Comparison of ENCODE assay signal across 9 cellular contexts in the genomic region with DNA sequence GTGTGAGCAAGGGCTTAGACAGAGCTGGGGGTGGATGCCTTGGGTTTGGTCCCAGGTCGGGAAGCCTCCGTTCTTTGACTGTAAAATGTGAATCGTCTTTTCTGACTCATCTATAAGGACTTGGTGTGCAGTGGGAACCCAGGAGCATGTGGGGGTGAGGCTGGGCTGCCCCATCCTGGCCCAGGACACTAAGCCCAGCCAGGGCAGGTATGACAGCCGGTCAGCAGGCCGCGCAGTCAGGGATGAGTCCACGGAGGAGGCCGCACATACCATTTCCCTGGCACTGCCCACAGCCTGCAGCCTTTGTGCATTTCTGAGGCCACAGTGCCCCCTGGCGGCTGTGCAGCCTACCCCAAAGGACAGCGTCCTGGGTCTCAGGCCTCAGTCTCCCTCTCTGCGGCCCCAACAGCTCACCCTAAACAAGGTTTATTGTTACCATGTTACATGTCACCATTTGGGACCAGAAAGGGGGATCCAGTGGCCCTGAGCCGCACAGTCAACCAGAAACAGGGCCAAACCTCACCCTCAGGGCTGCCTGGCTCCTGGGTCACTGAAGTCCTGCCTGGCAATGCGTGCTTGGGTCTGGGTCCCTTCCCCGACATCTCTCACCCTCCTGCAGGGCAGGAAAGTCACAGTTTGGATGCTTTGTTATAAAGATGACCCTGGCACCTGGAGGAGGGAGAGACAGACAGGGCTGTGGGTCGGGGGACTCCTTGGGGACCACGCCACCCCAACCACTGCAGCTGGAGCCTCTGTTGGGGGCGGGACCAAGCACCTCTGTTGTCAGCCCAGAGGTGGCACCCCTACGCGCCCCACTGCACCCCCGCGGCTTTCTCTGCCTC. TPM values are rescaled to one million over a fixed set of nuclear protein-coding genes. Genes with fewer than 3 reads are reported as not detected.
A peak's percentile ranks its signal among the peaks of the same experiment; 100 is the strongest.
DNase-seq lines count a peak whose midpoint lies in the region; ATAC-seq and TF ChIP-seq lines count a peak whose summit lies in the region.
"Had no signal": no experiment of that assay in that cellular context is flagged by ENCODE, and none has a peak within 500 bp of the region (broad histone marks: within the 10 kb centered on the region; RNA-seq: fewer than 3 reads in every experiment).

No MANE protein-coding gene starts in this region.

- H3K9me3 Mint-ChIP-seq in activated B cell treated with CpG ODN at 0.5 μM for 24 hours = no peaks in the 10 kb centered on the region

- intact Hi-C loops in activated B cell treated with CpG ODN at 0.5 μM for 24 hours (cut with micrococcal nuclease) (loop anchor here (1.0 to 2.0 kb wide), 2 partner anchors 584 to 907 kb away; no protein-coding TSS in a partner anchor), breast epithelium (cut with DNase I; ENCODE audit: low total_unique reads) (loop anchor here (10.0 kb wide), 1 partner anchor 727 kb away; no protein-coding TSS in a partner anchor)

- TF ChIP-seq CTCF in activated B cell treated with CpG ODN at 0.5 μM for 24 hours (IDR thresholded peaks at IDR 0.05) = peak; percentile 28
- TF ChIP-seq CTCF in breast epithelium (IDR thresholded peaks at IDR 0.05) = peak; percentile 45 to 92 (median 82)

- POLR2A ChIA-PET in activated B cell treated with CpG ODN at 0.5 μM for 24 hours (lab: Charles Lee) = no interaction called here

- H3K36me3 ChIP-seq in breast epithelium = no peaks in the 10 kb centered on the region

- H3K27ac ChIP-seq in breast epithelium = no peak overlapping the region
- H3K27ac ChIP-seq: skin epidermis had no signal

- ATAC-seq in activated B cell treated with CpG ODN at 0.5 μM for 24 hours (ENCODE audit: low read depth) (peak; percentile 92), GM18861 (IDR thresholded peaks at IDR 0.05; ENCODE audit: unreplicated experiment) (no peak)

- no peak overlapping the region for H3K4me3 ChIP-seq in breast epithelium
- H3K4me3 ChIP-seq: skin epidermis had no signal

- no peaks in the 10 kb centered on the region for H3K27me3 Mint-ChIP-seq in activated B cell treated with CpG ODN at 0.5 μM for 24 hours

- H3K9me3 ChIP-seq in breast epithelium = no peaks in the 10 kb centered on the region

- H3K4me1 ChIP-seq in breast epithelium = no peaks in the 10 kb centered on the region

- CTCF ChIA-PET in activated B cell treated with CpG ODN at 0.5 μM for 24 hours (lab: Charles Lee) = interaction anchor here (1.0 to 5.9 kb wide), 4 partner anchors 116 to 820 kb away, joined by 3 to 64 read pairs (median 14); no protein-coding TSS in a partner anchor

- TF ChIP-seq POLR2A in breast epithelium (IDR thresholded peaks at IDR 0.05) = no peak

- H3K4me1 Mint-ChIP-seq in activated B cell treated with CpG ODN at 0.5 μM for 24 hours = peaks cover 4% of the 10 kb centered on the region

- peak; percentile 61 for DNase-seq in NOMO-1 (lab: John Stamatoyannopoulos, UW; ENCODE audit: unreplicated experiment in 2 of 2)
- no peak for DNase-seq in NOMO-1 treated with dmso at 0.1 percent for 144 hours (lab: John Stamatoyannopoulos, UW; ENCODE audit: unreplicated experiment)
- peak; percentile 37 for DNase-seq in NCI-H1105 (lab: John Stamatoyannopoulos, UW)
- DNase-seq in activated B cell treated with CpG ODN at 0.5 μM for 24 hours = peak; percentile 80
- peak; percentile 50 to 70 for DNase-seq in breast epithelium (ENCODE audit: low spot score in 2 of 2)
- DNase-seq in iris pigment epithelial cell (ENCODE audit: low read depth) = peak; percentile 72
- peak; percentile 83 for DNase-seq in stimulated activated CD4-positive, alpha-beta T cell treated with anti-CD3 and anti-CD28 coated beads, Interleukin-15, amount 100 ng/mL, for 24 hours

- no peak overlapping the region for H3K4me3 Mint-ChIP-seq in activated B cell treated with CpG ODN at 0.5 μM for 24 hours

- no peaks in the 10 kb centered on the region for H3K27me3 ChIP-seq in breast epithelium

- H3K36me3 Mint-ChIP-seq in activated B cell treated with CpG ODN at 0.5 μM for 24 hours (ENCODE audit: low read depth) = no peaks in the 10 kb centered on the region

- no peak overlapping the region for H3K27ac Mint-ChIP-seq in activated B cell treated with CpG ODN at 0.5 μM for 24 hours

RNA-seq across cellular contexts. Expression of gene SH2B2, which starts 14.4 kb away (rescaled TPM):
- total RNA-seq in activated B cell treated with CpG ODN at 0.5 μM for 24 hours = 28.2 and 32.1 TPM in 2 replicates
- 1 to 10 TPM; 1.6 to 6.6 (median 4.0) TPM for total RNA-seq in breast epithelium
